22 cellular contexts compared by ENCODE assay signal in the genomic region with DNA sequence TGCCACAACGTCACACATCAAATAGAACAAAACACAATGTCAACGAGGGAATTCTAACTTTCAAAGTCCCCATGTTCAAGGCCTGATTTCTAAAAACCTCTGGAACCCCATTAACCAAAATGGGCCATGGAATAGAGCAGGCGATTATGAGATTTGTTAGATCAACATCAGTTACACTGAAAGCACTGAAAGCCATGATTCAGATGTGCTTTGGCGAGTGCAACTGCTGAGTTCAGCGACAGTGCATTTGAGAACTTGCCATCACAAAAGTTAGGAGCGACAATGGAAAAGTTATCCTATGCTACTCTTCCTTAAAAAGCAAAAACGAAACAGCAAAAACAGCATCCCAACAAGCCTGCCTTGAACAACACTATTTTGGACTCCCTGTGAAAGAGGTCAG.
"Had no signal": no experiment of that assay in that cellular context is flagged by ENCODE, and none has a peak within 500 bp of the region (broad histone marks: within the 10 kb centered on the region; RNA-seq: fewer than 3 reads in every experiment).

No MANE protein-coding gene starts in this region.

- H3K4me3 ChIP-seq: coronary artery, gastrocnemius medialis, suprapubic skin, upper lobe of left lung had no signal

- H3K9me3 ChIP-seq: gastrocnemius medialis, suprapubic skin, upper lobe of left lung had no signal

- H3K27ac Mint-ChIP-seq: activated CD4-positive, alpha-beta memory T cell treated with anti-CD3 and anti-CD28 coated beads for 36 hours; activated CD4-positive, alpha-beta T cell treated with anti-CD3 and anti-CD28 coated beads for 36 hours; activated naive CD8-positive, alpha-beta T cell treated with anti-CD3 and anti-CD28 coated beads for 36 hours; WTC11 had no signal

- H3K4me1 Mint-ChIP-seq: activated T-helper 17 cell treated with anti-CD3 and anti-CD28 coated beads, Interleukin-2, amount 50 U/mL, for 72 hours had no signal

- ATAC-seq: activated CD4-positive, alpha-beta T cell treated with anti-CD3 and anti-CD28 coated beads for 36 hours; activated T-helper 17 cell treated with anti-CD3 and anti-CD28 coated beads, Interleukin-2, amount 50 U/mL, for 72 hours; gastrocnemius medialis; left lobe of liver; naive thymus-derived CD4-positive, alpha-beta T cell; WTC11 had no signal

- H3K4me3 Mint-ChIP-seq: activated CD4-positive, alpha-beta memory T cell treated with anti-CD3 and anti-CD28 coated beads for 36 hours; activated CD4-positive, alpha-beta T cell treated with anti-CD3 and anti-CD28 coated beads for 36 hours; activated naive CD8-positive, alpha-beta T cell treated with anti-CD3 and anti-CD28 coated beads for 36 hours; activated T-helper 17 cell treated with anti-CD3 and anti-CD28 coated beads, Interleukin-2, amount 50 U/mL, for 72 hours; naive thymus-derived CD4-positive, alpha-beta T cell; WTC11 had no signal

- H3K9me3 Mint-ChIP-seq: activated CD4-positive, alpha-beta memory T cell treated with anti-CD3 and anti-CD28 coated beads for 36 hours; activated naive CD8-positive, alpha-beta T cell treated with anti-CD3 and anti-CD28 coated beads for 36 hours; activated T-helper 17 cell treated with anti-CD3 and anti-CD28 coated beads, Interleukin-2, amount 50 U/mL, for 72 hours; naive thymus-derived CD4-positive, alpha-beta T cell; WTC11 had no signal

- H3K27me3 Mint-ChIP-seq: activated CD4-positive, alpha-beta memory T cell treated with anti-CD3 and anti-CD28 coated beads for 36 hours; activated CD4-positive, alpha-beta T cell treated with anti-CD3 and anti-CD28 coated beads for 36 hours; activated naive CD8-positive, alpha-beta T cell treated with anti-CD3 and anti-CD28 coated beads for 36 hours; activated T-helper 17 cell treated with anti-CD3 and anti-CD28 coated beads, Interleukin-2, amount 50 U/mL, for 72 hours; naive thymus-derived CD4-positive, alpha-beta T cell had no signal

- H3K4me1 ChIP-seq: suprapubic skin had no signal

- H3K27me3 ChIP-seq: brain microvascular endothelial cell, gastrocnemius medialis, suprapubic skin, upper lobe of left lung had no signal

- H3K27ac ChIP-seq: brain microvascular endothelial cell, coronary artery, gastrocnemius medialis, parathyroid adenoma, suprapubic skin, upper lobe of left lung had no signal

- DNase-seq: activated CD4-positive, alpha-beta memory T cell treated with anti-CD3 and anti-CD28 coated beads for 36 hours; activated CD4-positive, alpha-beta T cell treated with anti-CD3 and anti-CD28 coated beads for 36 hours; activated naive CD4-positive, alpha-beta T cell; activated naive CD8-positive, alpha-beta T cell treated with anti-CD3 and anti-CD28 coated beads for 36 hours; activated T-cell treated with anti-CD3 and anti-CD28 coated beads for 4 hours; amygdala; brain microvascular endothelial cell; gastrocnemius medialis; kidney; naive thymus-derived CD4-positive, alpha-beta T cell; retina; stimulated activated CD4-positive, alpha-beta T cell treated with anti-CD3 and anti-CD28 coated beads, Interleukin-12 subunit alpha, Interleukin-12 subunit beta, amount 100 ng/mL, for 4 hours; stimulated activated CD4-positive, alpha-beta T cell treated with anti-CD3 and anti-CD28 coated beads, Interleukin-1b, Interleukin-23, amount 100 ng/mL, for 48 hours; stimulated activated CD8-positive, alpha-beta memory T cell treated with anti-CD3 and anti-CD28 coated beads, Interleukin-4, amount 100 ng/mL, for 48 hours; stimulated activated naive CD4-positive, alpha-beta T cell treated with Interleukin-2 at 50 U/mL for 16 hours; upper lobe of left lung had no signal
